In genomic region chr6:165186041-165186440, GRCh38 we compare ENCODE assay signal across 17 cellular contexts.
A peak's percentile ranks its signal among the peaks of the same experiment; 100 is the strongest.
DNase-seq lines count a peak whose midpoint lies in the region; FAIRE-seq and TF ChIP-seq lines count a peak whose summit lies in the region.
"Had no signal": no experiment of that assay in that cellular context is flagged by ENCODE, and none has a peak within 500 bp of the region (broad histone marks: within the 10 kb centered on the region; RNA-seq: fewer than 3 reads in every experiment).

No MANE protein-coding gene starts in this region.

- no peak overlapping the region for H3K4me2 ChIP-seq in GM23248 (ENCODE audit: unreplicated experiment)
- H3K4me2 ChIP-seq in skeletal muscle satellite cell (ENCODE audit: low read length) = no peak overlapping the region
- H3K4me2 ChIP-seq: A549 had no signal

- no peak for TF ChIP-seq CTCF in fibroblast of the aortic adventitia (IDR thresholded peaks at IDR 0.05; ENCODE audit: insufficient read depth, low read length)

- H3K4me3 ChIP-seq in GM23248 (no peak overlapping the region), fibroblast of the aortic adventitia (ENCODE audit: low read depth, low read length) (no peak overlapping the region), skeletal muscle satellite cell (ENCODE audit: low read length) (no peak overlapping the region)
- H3K4me3 ChIP-seq: A549 had no signal

- no peak overlapping the region for H3K9ac ChIP-seq in GM23248
- H3K9ac ChIP-seq in skeletal muscle satellite cell (ENCODE audit: low read depth, low read length) = peak overlapping the region; percentile 48

- in situ Hi-C loops in GM23248 (cut with MboI) = no loop called here

- H2AFZ ChIP-seq in GM23248 = no peak overlapping the region

- no peaks in the 10 kb centered on the region for H3K79me2 ChIP-seq in GM23248 (ENCODE audit: insufficient read depth)

- no peak overlapping the region for H3K27ac ChIP-seq in GM23248
- H3K27ac ChIP-seq in caudate nucleus (ENCODE audit: low read depth, low read length) = no peak overlapping the region
- H3K27ac ChIP-seq: A549 had no signal

- H3F3A ChIP-seq in GM23248 (ENCODE audit: insufficient read depth) = peaks cover 31% of the 10 kb centered on the region

- DNase-seq in GM23248 (peak; percentile 28), RCC 7860 (ENCODE audit: low spot score) (peak; percentile 58), fibroblast of the aortic adventitia (ENCODE audit: low read depth) (peak; percentile 5), caudate nucleus (lab: John Stamatoyannopoulos, UW) (no peak), NCI-H226 (no peak), NCI-H2107 treated with DMSO at 0.1 percent for 48 hours (lab: John Stamatoyannopoulos, UW; ENCODE audit: unreplicated experiment) (no peak)
- DNase-seq: C1 segment of cervical spinal cord, GF-D8, KBM-7, NCI-H1092 treated with DMSO at 0.1 percent for 48 hours, NCI-H187, NCI-H69, PC-3 had no signal

- H4K20me1 ChIP-seq in GM23248 (ENCODE audit: insufficient read depth) = no peaks in the 10 kb centered on the region

- H3K9me3 ChIP-seq in GM23248 (ENCODE audit: low read depth) = peaks cover 6% of the 10 kb centered on the region
- H3K9me3 ChIP-seq in skeletal muscle satellite cell (replicated peaks; ENCODE audit: low read length) = no peaks in the 10 kb centered on the region
- H3K9me3 ChIP-seq: A549 had no signal

- H3K27me3 ChIP-seq in GM23248 (replicated peaks; ENCODE audit: insufficient read depth) (no peaks in the 10 kb centered on the region), skeletal muscle satellite cell (ENCODE audit: control insufficient read depth, insufficient read depth, low read length) (no peaks in the 10 kb centered on the region)

- H3K4me1 ChIP-seq in GM23248 (ENCODE audit: insufficient read depth) = peaks cover 47% of the 10 kb centered on the region
- peaks cover 54% of the 10 kb centered on the region for H3K4me1 ChIP-seq in skeletal muscle satellite cell (ENCODE audit: control insufficient read depth, insufficient read depth, low read length)

- 69 to 78% methylated on average over 7 of the region's 7 CpGs for WGBS in GM23248 (ENCODE audit: low coverage in 1 of 2, low lambda C conversion rate in 2 of 2, missing lambda C conversion rate in 2 of 2), 2 experiments

- FAIRE-seq in RCC 7860 (lab: Jason Lieb, UNC) = peak; percentile 69
- FAIRE-seq: A549, GM12891, GM18507 had no signal

- no peaks in the 10 kb centered on the region for H3K9me2 ChIP-seq in GM23248 (ENCODE audit: insufficient read depth)

- 0 out of 2 replicates have a peak, but pooled peaks cover 5% of the 10 kb centered on the region for H3K36me3 ChIP-seq in GM23248 (ENCODE audit: low read depth)
- no peaks in the 10 kb centered on the region for H3K36me3 ChIP-seq in skeletal muscle satellite cell (ENCODE audit: insufficient read depth, low read length)

Comparison
In these comparisons a context has a peak if more than half of its experiments do, and no peak if none do; other contexts are left out.
1. DNase-seq: peak in GM23248 (single experiment), RCC 7860 (single experiment) and fibroblast of the aortic adventitia (single experiment); none in caudate nucleus (0 of 61), NCI-H226 (single experiment) and NCI-H2107 treated with DMSO at 0.1 percent for 48 hours (single experiment).